Comparison of ENCODE assay signal across 7 cellular contexts in genomic region chr5:95813035-95813434, GRCh38. TPM values are rescaled to one million over a fixed set of nuclear protein-coding genes. Genes with fewer than 3 reads are reported as not detected.
DNase-seq lines count a peak whose midpoint lies in the region; ATAC-seq and TF ChIP-seq lines count a peak whose summit lies in the region.
"Not testable (repeated sequence)": the region's sequence is repeated elsewhere in the genome, so short reads cannot be mapped to it uniquely, and the experiment has no call there.

No MANE protein-coding gene starts in this region.

- TF ChIP-seq CTCF in CD8-positive, alpha-beta T cell (IDR thresholded peaks at IDR 0.05); adrenal gland (IDR thresholded peaks at IDR 0.05); hepatocyte (IDR thresholded peaks at IDR 0.05; ENCODE audit: poor library complexity): not testable (repeated sequence)

- not testable (repeated sequence) for ATAC-seq in CD8-positive, alpha-beta T cell; T-cell (replicated peaks in 1 of 4); memory B cell (ENCODE audit: low read depth); natural killer cell treated with Interleukin-12 subunit alpha and Interleukin-12 subunit beta and Interleukin-15 and Interleukin-18, amount 100 ng/mL, for 72 hours

- WGBS in adrenal gland, 4 donors: 79 to 90% (median 86%) methylated on average over 8 of the region's 8 CpGs
- WGBS in hepatocyte (ENCODE audit: low lambda C conversion rate, missing lambda C conversion rate): 85% methylated on average over 8 of the region's 8 CpGs

- POLR2A ChIA-PET in CD8-positive, alpha-beta T cell (lab: Charles Lee): interaction anchor here (0.9 to 1.1 kb wide), 2 partner anchors 15 to 22 kb away, joined by 3 read pairs; no protein-coding TSS in a partner anchor
- POLR2A ChIA-PET in T-cell (lab: Charles Lee): interaction anchor here (0.6 to 1.4 kb wide), 3 partner anchors 9 to 138 kb away, joined by 3 to 5 read pairs (median 4); no protein-coding TSS in a partner anchor

- H3K4me3 Mint-ChIP-seq in CD8-positive, alpha-beta T cell; T-cell; memory B cell; natural killer cell treated with Interleukin-12 subunit alpha and Interleukin-12 subunit beta and Interleukin-15 and Interleukin-18, amount 100 ng/mL, for 72 hours; stimulated activated naive CD8-positive, alpha-beta T cell treated with anti-CD3 and anti-CD28 coated beads, Interleukin-15, Interleukin-2, amounts not matched to agents 100 ng/mL and 50 ng/mL, for 24 hours: not testable (repeated sequence)

- H3K79me2 ChIP-seq in hepatocyte: peaks cover 24% of the 10 kb centered on the region

- H4K20me1 ChIP-seq in hepatocyte (ENCODE audit: insufficient read depth, poor library complexity, severe bottlenecking): not testable (repeated sequence)

- peaks cover 15% of the 10 kb centered on the region for H3K36me3 ChIP-seq in CD8-positive, alpha-beta T cell (ENCODE audit: insufficient read depth, low read length)
- peaks cover 0 to 34% of the 10 kb centered on the region in 2 donors for H3K36me3 ChIP-seq in adrenal gland (replicated peaks in 1 of 2)
- H3K36me3 ChIP-seq in hepatocyte (replicated peaks; ENCODE audit: insufficient read depth, low read depth): not testable (repeated sequence)

- H3K9me3 Mint-ChIP-seq in CD8-positive, alpha-beta T cell; T-cell; memory B cell; natural killer cell treated with Interleukin-12 subunit alpha and Interleukin-12 subunit beta and Interleukin-15 and Interleukin-18, amount 100 ng/mL, for 72 hours; stimulated activated naive CD8-positive, alpha-beta T cell treated with anti-CD3 and anti-CD28 coated beads, Interleukin-15, Interleukin-2, amounts not matched to agents 100 ng/mL and 50 ng/mL, for 24 hours: not testable (repeated sequence)

- H3K9me2 ChIP-seq in hepatocyte (replicated peaks; ENCODE audit: insufficient read depth): not testable (repeated sequence)

- DNase-seq in CD8-positive, alpha-beta T cell; T-cell; hepatocyte (ENCODE audit: low spot score); memory B cell (ENCODE audit: low spot score in 2 of 2); natural killer cell treated with Interleukin-12 subunit alpha and Interleukin-12 subunit beta and Interleukin-15 and Interleukin-18, amount 100 ng/mL, for 72 hours (ENCODE audit: low spot score): not testable (repeated sequence)
- peak in 1 of 7 donors; percentile 19 for DNase-seq in adrenal gland

- intact Hi-C loops in CD8-positive, alpha-beta T cell (cut with DNase I, micrococcal nuclease); adrenal gland (cut with DNase I): not testable (repeated sequence)

- H3K9me3 ChIP-seq in CD8-positive, alpha-beta T cell (ENCODE audit: low read length); adrenal gland (replicated peaks in 1 of 3); hepatocyte (ENCODE audit: low read depth): not testable (repeated sequence)

- peaks cover 89% of the 10 kb centered on the region for H3K4me1 ChIP-seq in CD8-positive, alpha-beta T cell (ENCODE audit: insufficient read depth, low read length)
- peaks cover 38 to 71% of the 10 kb centered on the region in 2 donors for H3K4me1 ChIP-seq in adrenal gland (replicated peaks in 1 of 2)
- H3K4me1 ChIP-seq in hepatocyte (ENCODE audit: insufficient read depth): peaks cover 46% of the 10 kb centered on the region

- H2AFZ ChIP-seq in hepatocyte: not testable (repeated sequence)

- not testable (repeated sequence) for H3K4me3 ChIP-seq in CD8-positive, alpha-beta T cell (ENCODE audit: low read depth, low read length); adrenal gland; hepatocyte

- H3K4me1 Mint-ChIP-seq in CD8-positive, alpha-beta T cell (ENCODE audit: low read depth): peaks cover 94% of the 10 kb centered on the region
- H3K4me1 Mint-ChIP-seq in T-cell: peaks cover 94 to 98% (median 97%) of the 10 kb centered on the region in 3 donors
- peaks cover 54% of the 10 kb centered on the region for H3K4me1 Mint-ChIP-seq in memory B cell
- H3K4me1 Mint-ChIP-seq in natural killer cell treated with Interleukin-12 subunit alpha and Interleukin-12 subunit beta and Interleukin-15 and Interleukin-18, amount 100 ng/mL, for 72 hours (ENCODE audit: low read depth in 2 of 2): peaks cover 84 to 88% of the 10 kb centered on the region in 2 donors
- H3K4me1 Mint-ChIP-seq in stimulated activated naive CD8-positive, alpha-beta T cell treated with anti-CD3 and anti-CD28 coated beads, Interleukin-15, Interleukin-2, amounts not matched to agents 100 ng/mL and 50 ng/mL, for 24 hours (ENCODE audit: low read depth): peaks cover 93% of the 10 kb centered on the region

- H3K27me3 Mint-ChIP-seq in CD8-positive, alpha-beta T cell (ENCODE audit: low read depth); T-cell; memory B cell; natural killer cell treated with Interleukin-12 subunit alpha and Interleukin-12 subunit beta and Interleukin-15 and Interleukin-18, amount 100 ng/mL, for 72 hours; stimulated activated naive CD8-positive, alpha-beta T cell treated with anti-CD3 and anti-CD28 coated beads, Interleukin-15, Interleukin-2, amounts not matched to agents 100 ng/mL and 50 ng/mL, for 24 hours: not testable (repeated sequence)

- H3K27ac ChIP-seq in CD8-positive, alpha-beta T cell (ENCODE audit: low read depth, low read length): not testable (repeated sequence)
- H3K27ac ChIP-seq in adrenal gland: peak overlapping the region in 4 of 5 donors; percentile 63 to 83 (median 72)
- H3K27ac ChIP-seq in hepatocyte: peak overlapping the region; percentile 96

- peaks cover 58% of the 10 kb centered on the region for H3K36me3 Mint-ChIP-seq in CD8-positive, alpha-beta T cell
- H3K36me3 Mint-ChIP-seq in T-cell: peaks cover 41% of the 10 kb centered on the region
- peaks cover 26% of the 10 kb centered on the region for H3K36me3 Mint-ChIP-seq in memory B cell
- peaks cover 28% of the 10 kb centered on the region for H3K36me3 Mint-ChIP-seq in natural killer cell treated with Interleukin-12 subunit alpha and Interleukin-12 subunit beta and Interleukin-15 and Interleukin-18, amount 100 ng/mL, for 72 hours
- peaks cover 20% of the 10 kb centered on the region for H3K36me3 Mint-ChIP-seq in stimulated activated naive CD8-positive, alpha-beta T cell treated with anti-CD3 and anti-CD28 coated beads, Interleukin-15, Interleukin-2, amounts not matched to agents 100 ng/mL and 50 ng/mL, for 24 hours (ENCODE audit: low read depth)

- CTCF ChIA-PET in CD8-positive, alpha-beta T cell (lab: Charles Lee): interaction anchor here (1.4 to 12.5 kb wide), 2 partner anchors 9 to 30 kb away, joined by 5 to 154 read pairs; partner anchors contain the start of gene GLRX
- CTCF ChIA-PET in T-cell (lab: Charles Lee): not testable (repeated sequence)

- peak overlapping the region; percentile 67 for H3K27ac Mint-ChIP-seq in CD8-positive, alpha-beta T cell
- peak overlapping the region; percentile 4 to 98 for H3K27ac Mint-ChIP-seq in T-cell
- peak overlapping the region; percentile 16 for H3K27ac Mint-ChIP-seq in memory B cell
- peak overlapping the region; percentile 78 to 88 for H3K27ac Mint-ChIP-seq in natural killer cell treated with Interleukin-12 subunit alpha and Interleukin-12 subunit beta and Interleukin-15 and Interleukin-18, amount 100 ng/mL, for 72 hours
- H3K27ac Mint-ChIP-seq in stimulated activated naive CD8-positive, alpha-beta T cell treated with anti-CD3 and anti-CD28 coated beads, Interleukin-15, Interleukin-2, amounts not matched to agents 100 ng/mL and 50 ng/mL, for 24 hours: peak overlapping the region; percentile 0

- not testable (repeated sequence) for H3K27me3 ChIP-seq in CD8-positive, alpha-beta T cell (ENCODE audit: insufficient read depth, low read length); adrenal gland; hepatocyte

- H3K4me2 ChIP-seq in hepatocyte: not testable (repeated sequence)

- TF ChIP-seq POLR2A in adrenal gland (IDR thresholded peaks at IDR 0.05): not testable (repeated sequence)

RNA-seq across cellular contexts. Expression of gene GLRX, which starts 9.5 kb away (rescaled TPM):
- total RNA-seq in CD8-positive, alpha-beta T cell: 10 to 100 TPM; 17.9 to 19.5 TPM
- total RNA-seq in T-cell (10 to 100 TPM; 27.6 to 73.3 (median 56.8) TPM), adrenal gland (100 to 1,000 TPM in 6 of 8 donors, 10 to 100 TPM in 2; 68.1 to 236 (median 136) TPM), hepatocyte (57.8 and 79.1 TPM in 2 replicates)
- polyA plus RNA-seq in adrenal gland (100 to 1,000 TPM in 1 of 3 donors, 10 to 100 TPM in 2; 84.8 to 279 (median 85.2) TPM), hepatocyte (101 and 103 TPM in 2 replicates)
- total RNA-seq in natural killer cell treated with Interleukin-12 subunit alpha and Interleukin-12 subunit beta and Interleukin-15 and Interleukin-18, amount 100 ng/mL, for 72 hours: 100 to 1,000 TPM; 109 to 408 TPM

Comparison
In these comparisons a context has a peak if more than half of its experiments do, and no peak if none do; other contexts are left out.
1. H3K27ac Mint-ChIP-seq: peak in every context shown above with its lines; median percentile 83 in natural killer cell treated with Interleukin-12 subunit alpha and Interleukin-12 subunit beta and Interleukin-15 and Interleukin-18, amount 100 ng/mL, for 72 hours; 67 in CD8-positive, alpha-beta T cell; 51 in T-cell; 16 in memory B cell; 0 in stimulated activated naive CD8-positive, alpha-beta T cell treated with anti-CD3 and anti-CD28 coated beads, Interleukin-15, Interleukin-2, amounts not matched to agents 100 ng/mL and 50 ng/mL, for 24 hours.